In the genomic region with DNA sequence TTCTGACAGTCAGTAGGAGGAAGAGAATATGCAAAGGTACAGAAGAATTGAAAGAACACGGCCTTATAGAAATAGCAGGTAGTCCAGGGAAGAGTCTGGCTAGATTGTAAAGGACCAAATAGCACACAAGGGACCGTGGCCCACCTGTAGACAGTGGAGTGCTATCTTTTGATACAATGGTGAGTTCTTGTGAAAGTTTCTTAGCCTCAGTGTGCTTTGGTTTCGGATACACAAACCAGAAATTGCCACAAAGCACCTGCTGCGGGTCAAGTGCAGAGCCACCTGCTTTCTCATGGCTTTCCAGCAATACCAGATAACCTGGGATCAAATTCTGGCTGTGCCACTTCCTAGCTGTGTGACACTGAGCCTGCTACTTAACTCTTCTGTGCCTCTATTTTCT, we compare ENCODE assay signal across 27 cellular contexts.
"Had no signal": no experiment of that assay in that cellular context is flagged by ENCODE, and none has a peak within 500 bp of the region (broad histone marks: within the 10 kb centered on the region; RNA-seq: fewer than 3 reads in every experiment).

No MANE protein-coding gene starts in this region.

- H3K4me2 ChIP-seq: PC-9, SK-N-SH had no signal

- DNase-seq: Karpas-422, NCI-H1048, NCI-H1092 treated with DMSO at 0.1 percent for 48 hours, NCI-H1105 treated with DMSO at 0.1 percent for 48 hours, NCI-H1417, NCI-H1436, NCI-H146, NCI-H1694, NCI-H187, NCI-H1930, NCI-H2029 treated with DMSO at 0.1 percent for 48 hours, NCI-H2081 treated with DMSO at 0.1 percent for 48 hours, NCI-H2107, NCI-H2171, NCI-H226, NCI-H446 treated with DMSO at 0.1 percent for 48 hours, NCI-H510A, NCI-H524, NCI-H748 treated with DMSO at 0.1 percent for 48 hours, NCI-H82, PC-9, Right ventricle myocardium superior, SHP77 treated with DMSO at 0.1 percent for 48 hours, SK-N-SH, T-cell had no signal

- H2AFZ ChIP-seq: PC-9 had no signal

- H3K9me3 ChIP-seq: SJSA1, SK-N-SH had no signal

- H3K27ac ChIP-seq: PC-9, SJSA1 had no signal

- H3K36me3 ChIP-seq: SJSA1 had no signal

- H3K9ac ChIP-seq: SK-N-SH had no signal

- ATAC-seq: Panc1, T-cell had no signal

- H3K4me3 ChIP-seq: PC-9, SJSA1 had no signal

- H3K9me2 ChIP-seq: SK-N-SH had no signal
